ENCODE assay signal across 13 cellular contexts in the genomic region with DNA sequence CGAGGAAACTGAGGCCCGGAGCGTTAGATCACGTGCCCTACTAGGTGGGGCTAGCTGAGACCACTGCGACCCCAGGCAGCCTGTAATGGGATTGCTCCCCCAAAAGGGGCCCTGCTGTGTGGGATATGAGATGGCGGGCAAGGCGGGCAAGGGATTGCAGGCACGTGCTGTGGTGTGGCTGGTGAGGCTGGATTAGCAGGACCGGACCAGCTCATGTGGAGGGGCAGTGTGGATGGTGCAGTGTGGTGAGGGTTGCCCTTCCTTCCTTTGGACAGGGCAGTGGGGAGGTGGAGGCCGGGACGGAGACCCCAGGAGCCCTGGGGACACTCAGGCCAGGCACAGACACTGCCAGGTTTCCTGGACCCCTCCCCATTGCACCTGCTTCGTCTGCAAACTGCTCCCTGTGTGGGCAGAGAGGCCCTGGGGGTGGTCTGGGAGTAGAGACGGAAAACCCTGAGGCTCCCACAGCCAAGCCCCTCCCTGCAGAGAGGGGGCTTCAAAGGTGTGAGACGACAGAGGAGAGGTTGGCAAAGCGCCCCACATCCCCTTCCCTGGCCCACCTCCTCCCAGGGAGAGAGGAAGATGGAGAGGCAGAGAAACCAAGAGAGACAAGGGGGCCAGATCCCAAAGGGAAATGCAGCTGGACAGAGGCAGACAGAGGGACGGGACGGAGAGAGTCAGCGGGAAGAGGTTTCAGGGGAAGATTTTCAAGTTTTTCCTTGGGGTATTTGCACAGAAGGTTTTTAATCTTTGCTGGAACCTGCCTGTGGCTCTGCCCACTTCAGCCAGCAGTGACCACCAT.
DNase-seq lines count a peak whose midpoint lies in the region; ATAC-seq, FAIRE-seq and TF ChIP-seq lines count a peak whose summit lies in the region.
"Had no signal": no experiment of that assay in that cellular context is flagged by ENCODE, and none has a peak within 500 bp of the region (broad histone marks: within the 10 kb centered on the region; RNA-seq: fewer than 3 reads in every experiment).

No MANE protein-coding gene starts in this region.

- peaks cover 0 to 7% (median 0%) of the 10 kb centered on the region in 11 experiments; a peak in 5 of 22 replicates for H3K9me3 ChIP-seq in BLaER1 treated with 17β-estradiol and CSF1 and Interleukin-3, amounts not matched to agents 10 nM and 100 nM (replicated peaks in 1 of 11)
- H3K9me3 ChIP-seq in K562 (replicated peaks; ENCODE audit: control insufficient read depth, insufficient read depth, low read depth, low read length) (no peaks in the 10 kb centered on the region; the same call in 1 of the 2 replicates), neuronal stem cell (replicated peaks in 1 of 2; ENCODE audit: control insufficient read depth in 2 of 2, insufficient read depth in 1 of 2, low read depth in 1 of 2, low read length in 2 of 2) (peaks cover 2 to 3% of the 10 kb centered on the region in 2 donors), upper lobe of right lung (no peaks in the 10 kb centered on the region)
- H3K9me3 ChIP-seq: BE2C had no signal

- H2BK15ac ChIP-seq in neuronal stem cell (ENCODE audit: low read length), result peak overlapping the region; percentile 58

- H3K23ac ChIP-seq in neuronal stem cell (ENCODE audit: low read depth, low read length, poor library complexity), result peak overlapping the region; percentile 95

- H3K14ac ChIP-seq in neuronal stem cell (ENCODE audit: low read length), result peak overlapping the region; percentile 71

- H3K4me3 ChIP-seq in BLaER1 treated with 17β-estradiol and CSF1 and Interleukin-3, amounts not matched to agents 10 nM and 100 nM, result no peak overlapping the region
- no peak overlapping the region for H3K4me3 ChIP-seq in K562
- no peak overlapping the region for H3K4me3 ChIP-seq in neuronal stem cell (ENCODE audit: low read length in 2 of 2)
- H3K4me3 ChIP-seq in upper lobe of right lung, result no peak overlapping the region
- H3K4me3 ChIP-seq: GM23248 had no signal

- no peaks in the 10 kb centered on the region for H3K36me3 ChIP-seq in BLaER1 treated with 17β-estradiol and CSF1 and Interleukin-3, amounts not matched to agents 10 nM and 100 nM
- H3K36me3 ChIP-seq in K562 (ENCODE audit: control insufficient read depth, insufficient read depth, low read length), result no peaks in the 10 kb centered on the region
- no peaks in the 10 kb centered on the region for H3K36me3 ChIP-seq in neuronal stem cell (replicated peaks in 1 of 2; ENCODE audit: control insufficient read depth in 2 of 2, insufficient read depth in 2 of 2, low read length in 2 of 2)
- H3K36me3 ChIP-seq in upper lobe of right lung, result no peaks in the 10 kb centered on the region
- H3K36me3 ChIP-seq: BE2C had no signal

- TF ChIP-seq EP300 in K562 (IDR thresholded peaks at IDR 0.05; ENCODE audit: low read length), result no peak

- TF ChIP-seq RAD21 in K562 (CRISPR knock-in tag; conservative IDR thresholded peaks at IDR 0.05 in 1 of 2, IDR thresholded peaks at IDR 0.05 in 1 of 2), result no peak

- FAIRE-seq in HTR-8/SVneo (lab: Jason Lieb, UNC) (peak; percentile 9), K562 (lab: Jason Lieb, UNC) (no peak)

- no peak overlapping the region for H3K27ac ChIP-seq in BLaER1 treated with 17β-estradiol and CSF1 and Interleukin-3, amounts not matched to agents 10 nM and 100 nM
- H3K27ac ChIP-seq in K562 (ENCODE audit: extremely low read depth, low read depth, low read length) (no peak overlapping the region), neuronal stem cell (replicated peaks; ENCODE audit: low read length) (no peak overlapping the region), upper lobe of right lung (no peak overlapping the region)
- H3K27ac ChIP-seq: GM23248 had no signal

- intact Hi-C loops in K562 (cut with micrococcal nuclease), result loop anchor here (2.0 to 10.0 kb wide), 2 partner anchors 43 to 145 kb away; no protein-coding TSS in a partner anchor
- intact Hi-C loops in upper lobe of right lung (cut with DNase I), result no loop called here

- WGBS in K562 (ENCODE audit: insufficient coverage, low coverage, missing lambda C conversion rate), result 8% methylated on average over 17 of the region's 18 CpGs
- no CpG with 5 or more reads among the region's 18 CpGs for WGBS in neuronal stem cell (ENCODE audit: extremely low coverage in 2 of 2, insufficient read length in 2 of 2, insufficient replicate concordance in 1 of 2), 2 donors

- H4K20me1 ChIP-seq in BLaER1 treated with 17β-estradiol and CSF1 and Interleukin-3, amounts not matched to agents 10 nM and 100 nM, result peaks cover 0 to 9% (median 0%) of the 10 kb centered on the region in 11 experiments; a peak in 2 of 22 replicates
- no peaks in the 10 kb centered on the region; the same call in none of the 2 replicates for H4K20me1 ChIP-seq in K562 (replicated peaks; ENCODE audit: control insufficient read depth, insufficient read depth, low read length)

- peaks cover 20 to 82% (median 55%) of the 10 kb centered on the region in 10 experiments for H3K4me1 ChIP-seq in BLaER1 treated with 17β-estradiol and CSF1 and Interleukin-3, amounts not matched to agents 10 nM and 100 nM
- peaks cover 0 to 28% of the 10 kb centered on the region in 2 experiments; a peak in 3 of 5 replicates for H3K4me1 ChIP-seq in K562 (replicated peaks in 1 of 2; ENCODE audit: control insufficient read depth in 2 of 2, insufficient read depth in 2 of 2, low read length in 2 of 2)
- peaks cover 0 to 10% of the 10 kb centered on the region in 2 donors for H3K4me1 ChIP-seq in neuronal stem cell (ENCODE audit: control insufficient read depth in 2 of 2, insufficient read depth in 1 of 2, low read depth in 1 of 2, low read length in 2 of 2)
- H3K4me1 ChIP-seq in upper lobe of right lung, result no peaks in the 10 kb centered on the region
- H3K4me1 ChIP-seq: BE2C had no signal

- H4K8ac ChIP-seq in neuronal stem cell (ENCODE audit: low read depth, low read length), result no peak overlapping the region

- no peak overlapping the region for H2BK5ac ChIP-seq in neuronal stem cell (ENCODE audit: low read length)

- H4K91ac ChIP-seq in neuronal stem cell (ENCODE audit: low read depth, low read length, poor library complexity), result no peak overlapping the region

- no peaks in the 10 kb centered on the region for H3K79me2 ChIP-seq in K562 (ENCODE audit: control insufficient read depth, insufficient read depth, low read length)

- no TSS peak for BruUV-seq in K562 (replicated peaks; lab: Mats Ljungman, UMichigan)

- H3K4me2 ChIP-seq in BLaER1 treated with 17β-estradiol and CSF1 and Interleukin-3, amounts not matched to agents 10 nM and 100 nM, result peak overlapping the region in 7 of 11 experiments; percentile 12 to 65 (median 49); a peak in 10 of 22 replicates
- H3K4me2 ChIP-seq in K562 (ENCODE audit: insufficient read depth, low read length) (no peak overlapping the region), neuronal stem cell (ENCODE audit: insufficient read depth, low read length, poor library complexity, severe bottlenecking) (no peak overlapping the region)

- peaks cover 0 to 25% (median 0%) of the 10 kb centered on the region in 11 experiments; a peak in 7 of 22 replicates for H3K27me3 ChIP-seq in BLaER1 treated with 17β-estradiol and CSF1 and Interleukin-3, amounts not matched to agents 10 nM and 100 nM
- H3K27me3 ChIP-seq in K562 (ENCODE audit: control insufficient read depth in 2 of 2, insufficient read depth in 2 of 2, low read length in 2 of 2) (peaks cover 28 to 70% of the 10 kb centered on the region in 2 experiments; a peak in 4 of 5 replicates), neuronal stem cell (ENCODE audit: control insufficient read depth in 3 of 3, insufficient read depth in 3 of 3, low read depth in 1 of 3, low read length in 3 of 3) (peaks cover 0 to 77% (median 27%) of the 10 kb centered on the region in 3 experiments), upper lobe of right lung (peaks cover 77% of the 10 kb centered on the region)

- H2BK12ac ChIP-seq in neuronal stem cell (ENCODE audit: low read length), result peak overlapping the region; percentile 73

- ATAC-seq in K562 (no peak), upper lobe of right lung (no peak)

- CTCF ChIA-PET in K562 (lab: Yijun Ruan, JAX; ENCODE audit: low intra/inter-chr PET ratio), result no interaction called here

- peak overlapping the region; percentile 99 for H2AK5ac ChIP-seq in neuronal stem cell (ENCODE audit: low read depth, low read length)

- TF ChIP-seq CTCF in K562 (IDR thresholded peaks at IDR 0.05 in 2 of 3, conservative IDR thresholded peaks at IDR 0.05 in 1 of 3; ENCODE audit: insufficient read depth in 2 of 3, low read depth in 1 of 3, low read length in 3 of 3), result no peak
- TF ChIP-seq CTCF in upper lobe of right lung (IDR thresholded peaks at IDR 0.05), result no peak

- TF ChIP-seq POLR2A in K562 (conservative IDR thresholded peaks at IDR 0.05), result no peak

- no peak overlapping the region for H2AFZ ChIP-seq in K562 (ENCODE audit: low read depth, low read length)
- no peak overlapping the region for H2AFZ ChIP-seq in neuronal stem cell (ENCODE audit: low read length)
- H2AFZ ChIP-seq: GM23248 had no signal

- H3K79me1 ChIP-seq in neuronal stem cell (ENCODE audit: low read depth, low read length), result no peaks in the 10 kb centered on the region

- peak overlapping the region; percentile 7 for H3K18ac ChIP-seq in neuronal stem cell (ENCODE audit: low read length)

- H3K9ac ChIP-seq in BLaER1 treated with 17β-estradiol and CSF1 and Interleukin-3, amounts not matched to agents 10 nM and 100 nM, result no peak overlapping the region
- H3K9ac ChIP-seq in K562 (ENCODE audit: insufficient read depth in 1 of 2, low read depth in 2 of 2, low read length in 2 of 2) (no peak overlapping the region), neuronal stem cell (ENCODE audit: low read depth, low read length, poor library complexity) (peak overlapping the region; percentile 44)
- H3K9ac ChIP-seq: GM23248 had no signal

- no peaks in the 10 kb centered on the region for H3K9me1 ChIP-seq in K562 (ENCODE audit: control insufficient read depth, insufficient read depth, low read length)

- no peak overlapping the region for H3K4ac ChIP-seq in neuronal stem cell (ENCODE audit: low read length)

- DNase-seq in HTR-8/SVneo (ENCODE audit: insufficient read length, low spot score) (no peak), K562 (ENCODE audit: extremely low read depth in 1 of 4, low spot score in 3 of 4) (no peak), neuronal stem cell (ENCODE audit: low spot score) (no peak), upper lobe of right lung (no peak), NCI-H524 treated with DMSO at 0.1 percent for 48 hours (lab: John Stamatoyannopoulos, UW) (no peak), T-helper 2 cell (no peak)
- DNase-seq: GM23248; NCI-H1417; NCI-H2029 treated with DMSO at 0.1 percent for 48 hours; NCI-H524; NK-92 treated with Interleukin-12 subunit alpha and Interleukin-12 subunit beta, amount 100 ng/mL, for 24 hours had no signal

- POLR2A ChIA-PET in K562 (lab: Yijun Ruan, JAX), result no interaction called here

- H2BK120ac ChIP-seq in neuronal stem cell (ENCODE audit: low read depth, low read length), result no peak overlapping the region

- in situ Hi-C loops in K562 (cut with MboI), result no loop called here

TF ChIP-seq in K562, 482 proteins besides CTCF, POLR2A, EP300 and RAD21 (continues in another document):
- TF ChIP-seq ZNF445 (CRISPR knock-in tag; IDR thresholded peaks at IDR 0.05; ENCODE audit: low read depth) (no peak), ETS2 (tag; IDR thresholded peaks at IDR 0.05; ENCODE audit: borderline replicate concordance, poor library complexity, severe bottlenecking) (no peak)

Comparison
In these comparisons a context has a peak if more than half of its experiments do, and no peak if none do; other contexts are left out.
1. H3K4me2 ChIP-seq: peak in BLaER1 treated with 17β-estradiol and CSF1 and Interleukin-3, amounts not matched to agents 10 nM and 100 nM (7 of 11); none in K562 (single experiment) and neuronal stem cell (single experiment).